Comparison of ENCODE assay signal across 7 cellular contexts in the genomic region with DNA sequence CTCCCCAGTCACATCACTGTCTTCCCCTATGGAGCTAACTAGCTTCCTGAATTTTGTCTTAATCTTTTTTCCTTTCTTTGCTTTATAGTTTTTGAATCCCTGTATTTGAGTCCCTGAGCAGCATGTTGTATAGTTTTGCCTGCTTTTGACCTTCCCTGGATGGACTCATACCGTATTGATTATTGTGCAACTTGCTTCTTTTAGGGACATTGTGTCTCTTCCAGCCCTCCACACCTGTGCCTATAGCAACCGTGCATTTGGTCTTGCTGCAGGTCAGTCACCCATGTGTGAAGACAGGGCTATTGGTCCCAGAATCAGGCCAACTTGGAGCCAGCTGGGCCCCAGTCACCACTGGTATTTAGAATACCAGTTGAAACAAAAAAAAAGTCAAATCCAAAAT.
"Had no signal": no experiment of that assay in that cellular context is flagged by ENCODE, and none has a peak within 500 bp of the region (broad histone marks: within the 10 kb centered on the region; RNA-seq: fewer than 3 reads in every experiment).

No MANE protein-coding gene starts in this region.

- H3K9me3 ChIP-seq: HAP-1 had no signal

- H3K4me3 ChIP-seq: GM23248, HAP-1 had no signal

- H3K4me1 ChIP-seq: HAP-1 had no signal

- H3K27ac ChIP-seq: GM23248, HL-60 had no signal

- ATAC-seq: HCT116 had no signal

- H2AFZ ChIP-seq: GM23248 had no signal

- H3K36me3 ChIP-seq: HAP-1 had no signal

- H3K9ac ChIP-seq: GM23248 had no signal

- DNase-seq: GM23248, GOT3, H7, HFFc6 had no signal
